Comparison of ENCODE assay signal across 1 cellular context in the genomic region with DNA sequence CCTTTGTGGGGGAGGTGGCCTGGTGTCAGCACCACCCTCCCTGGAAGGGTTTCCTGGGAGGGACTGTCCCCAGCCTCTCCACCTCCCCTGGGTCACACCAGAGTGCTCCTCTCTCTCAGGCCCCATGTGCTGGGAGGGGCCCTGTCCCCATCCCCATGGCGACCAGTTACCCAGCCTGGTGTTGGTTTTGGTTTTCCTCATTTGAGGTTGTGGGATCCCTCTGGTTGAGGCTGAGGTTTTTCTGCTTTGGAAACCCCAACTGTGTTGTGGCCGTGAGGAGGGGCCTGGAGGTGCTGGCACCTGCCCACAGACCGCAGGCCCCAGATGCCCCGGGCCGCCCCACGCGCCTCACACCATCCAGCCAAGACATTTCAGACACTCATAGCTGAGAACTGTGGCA.
TF ChIP-seq lines count a peak whose summit lies in the region.

No MANE protein-coding gene starts in this region.

TF ChIP-seq in GM12878, 131 proteins besides CTCF, POLR2A, EP300 and RAD21 (continued from another document and continues in another):
- TF ChIP-seq ZNF274 (IDR thresholded peaks at IDR 0.05; ENCODE audit: insufficient read depth, insufficient read length) (no peak), NFIC (IDR thresholded peaks at IDR 0.05; ENCODE audit: low read depth, low read length) (no peak), EED (IDR thresholded peaks at IDR 0.05; ENCODE audit: low read depth) (peak; percentile 97), RCOR1 (conservative IDR thresholded peaks at IDR 0.05; ENCODE audit: low read depth, low read length) (no peak), USF1 (IDR thresholded peaks at IDR 0.05; ENCODE audit: borderline replicate concordance, extremely low read length, insufficient read depth, low read depth, low read length) (peak; percentile 11), USF2 (IDR thresholded peaks at IDR 0.05; ENCODE audit: borderline replicate concordance, low read depth, low read length) (no peak), ATF2 (IDR thresholded peaks at IDR 0.05; ENCODE audit: low read length) (no peak), IKZF2 (IDR thresholded peaks at IDR 0.05) (peak; percentile 96), BMI1 (IDR thresholded peaks at IDR 0.05; ENCODE audit: borderline replicate concordance) (peak; percentile 89), BCL11A (IDR thresholded peaks at IDR 0.05; ENCODE audit: low read depth, low read length) (0 out of 2 replicates have a peak, but pooled peaks have one; percentile 36), IRF4 (IDR thresholded peaks at IDR 0.05; ENCODE audit: low read depth, low read length) (0 out of 2 replicates have a peak, but pooled peaks have one; percentile 28), SRF (IDR thresholded peaks at IDR 0.05; ENCODE audit: low read depth in 2 of 2, low read length in 2 of 2) (no peak), YY1 (IDR thresholded peaks at IDR 0.05; ENCODE audit: low read depth, low read length) (0 out of 2 replicates have a peak, but pooled peaks have one; percentile 10), ESRRA (IDR thresholded peaks at IDR 0.05; ENCODE audit: low read length) (no peak), BCL3 (IDR thresholded peaks at IDR 0.05; ENCODE audit: borderline replicate concordance, insufficient read depth, low read depth, low read length, poor library complexity, severe bottlenecking) (peak; percentile 51), POU2F2 (IDR thresholded peaks at IDR 0.05; ENCODE audit: borderline replicate concordance, low read depth, low read length) (0 out of 3 replicates have a peak, but pooled peaks have one; percentile 34), SMAD5 (IDR thresholded peaks at IDR 0.05; ENCODE audit: low read depth) (no peak), CREM (IDR thresholded peaks at IDR 0.05; ENCODE audit: low read depth) (peak; percentile 67; the same call in 1 of the 2 replicates), MEF2B (IDR thresholded peaks at IDR 0.05; ENCODE audit: partially characterized antibody, poor library complexity, severe bottlenecking) (peak; percentile 56), RUNX3 (IDR thresholded peaks at IDR 0.05; ENCODE audit: low read length) (no peak), MXI1 (IDR thresholded peaks at IDR 0.05; ENCODE audit: low read depth, low read length) (peak; percentile 36; the same call in 1 of the 2 replicates), JUND (IDR thresholded peaks at IDR 0.05; ENCODE audit: low read depth, low read length) (no peak), BACH1 (IDR thresholded peaks at IDR 0.05; ENCODE audit: borderline replicate concordance) (0 out of 2 replicates have a peak, but pooled peaks have one; percentile 41), GATAD2B (conservative IDR thresholded peaks at IDR 0.05; ENCODE audit: low read depth) (peak; percentile 88), IKZF1 (conservative IDR thresholded peaks at IDR 0.05) (peak; percentile 97), MTA2 (IDR thresholded peaks at IDR 0.05; ENCODE audit: low read depth) (peak; percentile 85), ZNF217 (IDR thresholded peaks at IDR 0.05) (peak; percentile 58; the same call in 1 of the 2 replicates), MEF2A (IDR thresholded peaks at IDR 0.05; ENCODE audit: insufficient read depth, low read depth, low read length) (0 out of 2 replicates have a peak, but pooled peaks have one; percentile 8), PAX5 (IDR thresholded peaks at IDR 0.05; ENCODE audit: borderline replicate concordance, low read depth, low read length) (peak; percentile 93), NFXL1 (IDR thresholded peaks at IDR 0.05; ENCODE audit: borderline replicate concordance) (0 out of 2 replicates have a peak, but pooled peaks have one; percentile 36), TARDBP (IDR thresholded peaks at IDR 0.05; ENCODE audit: borderline replicate concordance) (no peak), ETV6 (conservative IDR thresholded peaks at IDR 0.05 in 1 of 2, IDR thresholded peaks at IDR 0.05 in 1 of 2; ENCODE audit: borderline replicate concordance in 1 of 2, low read depth in 1 of 2) (peak in 1 of 2 experiments; percentile 75; a peak in 1 of 4 replicates)
- TF ChIP-seq, protein P1, sequence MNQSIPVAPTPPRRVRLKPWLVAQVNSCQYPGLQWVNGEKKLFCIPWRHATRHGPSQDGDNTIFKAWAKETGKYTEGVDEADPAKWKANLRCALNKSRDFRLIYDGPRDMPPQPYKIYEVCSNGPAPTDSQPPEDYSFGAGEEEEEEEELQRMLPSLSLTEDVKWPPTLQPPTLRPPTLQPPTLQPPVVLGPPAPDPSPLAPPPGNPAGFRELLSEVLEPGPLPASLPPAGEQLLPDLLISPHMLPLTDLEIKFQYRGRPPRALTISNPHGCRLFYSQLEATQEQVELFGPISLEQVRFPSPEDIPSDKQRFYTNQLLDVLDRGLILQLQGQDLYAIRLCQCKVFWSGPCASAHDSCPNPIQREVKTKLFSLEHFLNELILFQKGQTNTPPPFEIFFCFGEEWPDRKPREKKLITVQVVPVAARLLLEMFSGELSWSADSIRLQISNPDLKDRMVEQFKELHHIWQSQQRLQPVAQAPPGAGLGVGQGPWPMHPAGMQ (IDR thresholded peaks at IDR 0.05; ENCODE audit: borderline replicate concordance): peak; percentile 77; the same call in 1 of the 2 replicates
- TF ChIP-seq, protein P2, sequence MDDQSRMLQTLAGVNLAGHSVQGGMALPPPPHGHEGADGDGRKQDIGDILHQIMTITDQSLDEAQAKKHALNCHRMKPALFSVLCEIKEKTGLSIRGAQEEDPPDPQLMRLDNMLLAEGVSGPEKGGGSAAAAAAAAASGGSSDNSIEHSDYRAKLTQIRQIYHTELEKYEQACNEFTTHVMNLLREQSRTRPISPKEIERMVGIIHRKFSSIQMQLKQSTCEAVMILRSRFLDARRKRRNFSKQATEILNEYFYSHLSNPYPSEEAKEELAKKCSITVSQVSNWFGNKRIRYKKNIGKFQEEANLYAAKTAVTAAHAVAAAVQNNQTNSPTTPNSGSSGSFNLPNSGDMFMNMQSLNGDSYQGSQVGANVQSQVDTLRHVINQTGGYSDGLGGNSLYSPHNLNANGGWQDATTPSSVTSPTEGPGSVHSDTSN (IDR thresholded peaks at IDR 0.05; ENCODE audit: insufficient replicate concordance, low read depth, low read length): no peak
- TF ChIP-seq, protein P3, sequence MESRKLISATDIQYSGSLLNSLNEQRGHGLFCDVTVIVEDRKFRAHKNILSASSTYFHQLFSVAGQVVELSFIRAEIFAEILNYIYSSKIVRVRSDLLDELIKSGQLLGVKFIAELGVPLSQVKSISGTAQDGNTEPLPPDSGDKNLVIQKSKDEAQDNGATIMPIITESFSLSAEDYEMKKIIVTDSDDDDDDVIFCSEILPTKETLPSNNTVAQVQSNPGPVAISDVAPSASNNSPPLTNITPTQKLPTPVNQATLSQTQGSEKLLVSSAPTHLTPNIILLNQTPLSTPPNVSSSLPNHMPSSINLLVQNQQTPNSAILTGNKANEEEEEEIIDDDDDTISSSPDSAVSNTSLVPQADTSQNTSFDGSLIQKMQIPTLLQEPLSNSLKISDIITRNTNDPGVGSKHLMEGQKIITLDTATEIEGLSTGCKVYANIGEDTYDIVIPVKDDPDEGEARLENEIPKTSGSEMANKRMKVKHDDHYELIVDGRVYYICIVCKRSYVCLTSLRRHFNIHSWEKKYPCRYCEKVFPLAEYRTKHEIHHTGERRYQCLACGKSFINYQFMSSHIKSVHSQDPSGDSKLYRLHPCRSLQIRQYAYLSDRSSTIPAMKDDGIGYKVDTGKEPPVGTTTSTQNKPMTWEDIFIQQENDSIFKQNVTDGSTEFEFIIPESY (IDR thresholded peaks at IDR 0.05): no peak
- TF ChIP-seq, protein P4, sequence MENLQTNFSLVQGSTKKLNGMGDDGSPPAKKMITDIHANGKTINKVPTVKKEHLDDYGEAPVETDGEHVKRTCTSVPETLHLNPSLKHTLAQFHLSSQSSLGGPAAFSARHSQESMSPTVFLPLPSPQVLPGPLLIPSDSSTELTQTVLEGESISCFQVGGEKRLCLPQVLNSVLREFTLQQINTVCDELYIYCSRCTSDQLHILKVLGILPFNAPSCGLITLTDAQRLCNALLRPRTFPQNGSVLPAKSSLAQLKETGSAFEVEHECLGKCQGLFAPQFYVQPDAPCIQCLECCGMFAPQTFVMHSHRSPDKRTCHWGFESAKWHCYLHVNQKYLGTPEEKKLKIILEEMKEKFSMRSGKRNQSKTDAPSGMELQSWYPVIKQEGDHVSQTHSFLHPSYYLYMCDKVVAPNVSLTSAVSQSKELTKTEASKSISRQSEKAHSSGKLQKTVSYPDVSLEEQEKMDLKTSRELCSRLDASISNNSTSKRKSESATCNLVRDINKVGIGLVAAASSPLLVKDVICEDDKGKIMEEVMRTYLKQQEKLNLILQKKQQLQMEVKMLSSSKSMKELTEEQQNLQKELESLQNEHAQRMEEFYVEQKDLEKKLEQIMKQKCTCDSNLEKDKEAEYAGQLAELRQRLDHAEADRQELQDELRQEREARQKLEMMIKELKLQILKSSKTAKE (IDR thresholded peaks at IDR 0.05; ENCODE audit: low read depth, poor library complexity, severe bottlenecking): peak; percentile 69
- TF ChIP-seq, protein P5, sequence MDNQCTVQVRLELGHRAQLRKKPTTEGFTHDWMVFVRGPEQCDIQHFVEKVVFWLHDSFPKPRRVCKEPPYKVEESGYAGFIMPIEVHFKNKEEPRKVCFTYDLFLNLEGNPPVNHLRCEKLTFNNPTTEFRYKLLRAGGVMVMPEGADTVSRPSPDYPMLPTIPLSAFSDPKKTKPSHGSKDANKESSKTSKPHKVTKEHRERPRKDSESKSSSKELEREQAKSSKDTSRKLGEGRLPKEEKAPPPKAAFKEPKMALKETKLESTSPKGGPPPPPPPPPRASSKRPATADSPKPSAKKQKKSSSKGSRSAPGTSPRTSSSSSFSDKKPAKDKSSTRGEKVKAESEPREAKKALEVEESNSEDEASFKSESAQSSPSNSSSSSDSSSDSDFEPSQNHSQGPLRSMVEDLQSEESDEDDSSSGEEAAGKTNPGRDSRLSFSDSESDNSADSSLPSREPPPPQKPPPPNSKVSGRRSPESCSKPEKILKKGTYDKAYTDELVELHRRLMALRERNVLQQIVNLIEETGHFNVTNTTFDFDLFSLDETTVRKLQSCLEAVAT (IDR thresholded peaks at IDR 0.05): peak; percentile 97
- TF ChIP-seq, protein P6, sequence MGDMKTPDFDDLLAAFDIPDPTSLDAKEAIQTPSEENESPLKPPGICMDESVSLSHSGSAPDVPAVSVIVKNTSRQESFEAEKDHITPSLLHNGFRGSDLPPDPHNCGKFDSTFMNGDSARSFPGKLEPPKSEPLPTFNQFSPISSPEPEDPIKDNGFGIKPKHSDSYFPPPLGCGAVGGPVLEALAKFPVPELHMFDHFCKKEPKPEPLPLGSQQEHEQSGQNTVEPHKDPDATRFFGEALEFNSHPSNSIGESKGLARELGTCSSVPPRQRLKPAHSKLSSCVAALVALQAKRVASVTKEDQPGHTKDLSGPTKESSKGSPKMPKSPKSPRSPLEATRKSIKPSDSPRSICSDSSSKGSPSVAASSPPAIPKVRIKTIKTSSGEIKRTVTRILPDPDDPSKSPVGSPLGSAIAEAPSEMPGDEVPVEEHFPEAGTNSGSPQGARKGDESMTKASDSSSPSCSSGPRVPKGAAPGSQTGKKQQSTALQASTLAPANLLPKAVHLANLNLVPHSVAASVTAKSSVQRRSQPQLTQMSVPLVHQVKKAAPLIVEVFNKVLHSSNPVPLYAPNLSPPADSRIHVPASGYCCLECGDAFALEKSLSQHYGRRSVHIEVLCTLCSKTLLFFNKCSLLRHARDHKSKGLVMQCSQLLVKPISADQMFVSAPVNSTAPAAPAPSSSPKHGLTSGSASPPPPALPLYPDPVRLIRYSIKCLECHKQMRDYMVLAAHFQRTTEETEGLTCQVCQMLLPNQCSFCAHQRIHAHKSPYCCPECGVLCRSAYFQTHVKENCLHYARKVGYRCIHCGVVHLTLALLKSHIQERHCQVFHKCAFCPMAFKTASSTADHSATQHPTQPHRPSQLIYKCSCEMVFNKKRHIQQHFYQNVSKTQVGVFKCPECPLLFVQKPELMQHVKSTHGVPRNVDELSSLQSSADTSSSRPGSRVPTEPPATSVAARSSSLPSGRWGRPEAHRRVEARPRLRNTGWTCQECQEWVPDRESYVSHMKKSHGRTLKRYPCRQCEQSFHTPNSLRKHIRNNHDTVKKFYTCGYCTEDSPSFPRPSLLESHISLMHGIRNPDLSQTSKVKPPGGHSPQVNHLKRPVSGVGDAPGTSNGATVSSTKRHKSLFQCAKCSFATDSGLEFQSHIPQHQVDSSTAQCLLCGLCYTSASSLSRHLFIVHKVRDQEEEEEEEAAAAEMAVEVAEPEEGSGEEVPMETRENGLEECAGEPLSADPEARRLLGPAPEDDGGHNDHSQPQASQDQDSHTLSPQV (IDR thresholded peaks at IDR 0.05): no peak
